Comparison of ENCODE assay signal across 8 cellular contexts in genomic region chr15:25850154-25851111, GRCh38. TPM values are rescaled to one million over a fixed set of nuclear protein-coding genes. Genes with fewer than 3 reads are reported as not detected.
DNase-seq lines count a peak whose midpoint lies in the region; ATAC-seq and TF ChIP-seq lines count a peak whose summit lies in the region.

No MANE protein-coding gene starts in this region.

- peaks cover 0 to 5% of the 10 kb centered on the region in 2 donors for H3K9me3 Mint-ChIP-seq in effector memory CD8-positive, alpha-beta T cell
- H3K9me3 Mint-ChIP-seq in stimulated activated naive B cell treated with anti-CD40 and anti-IgM and Interleukin-4, amounts not matched to agents 10 μg/mL and 1 μg/mL and 100 μg/mL, for 72 hours: peaks cover 0 to under 1% of the 10 kb centered on the region in 2 donors

- H3K36me3 Mint-ChIP-seq in effector memory CD8-positive, alpha-beta T cell (ENCODE audit: insufficient read depth): no peaks in the 10 kb centered on the region
- H3K36me3 Mint-ChIP-seq in stimulated activated naive B cell treated with anti-CD40 and anti-IgM and Interleukin-4, amounts not matched to agents 10 μg/mL and 1 μg/mL and 100 μg/mL, for 72 hours: peaks cover 0 to 2% of the 10 kb centered on the region in 2 donors

- POLR2A ChIA-PET in AG04450 (lab: Yijun Ruan, JAX): no interaction called here

- no peaks in the 10 kb centered on the region for H3K9me3 ChIP-seq in AG04450 (ENCODE audit: control insufficient read depth, insufficient read depth, low read length)
- H3K9me3 ChIP-seq in mononuclear cell (ENCODE audit: low read depth, low read length): no peaks in the 10 kb centered on the region

- DNase-seq in AG04450 (ENCODE audit: low read depth, low spot score) (no peak), GM20000 (ENCODE audit: low spot score) (peak; percentile 64), HL-60 (ENCODE audit: low read depth in 1 of 2, low spot score in 1 of 2) (peak in 1 of 2 experiments; percentile 6), occipital lobe (lab: John Stamatoyannopoulos, UW) (no peak)
- peak; percentile 75 to 83 for DNase-seq in activated CD4-positive, alpha-beta T cell treated with anti-CD3 and anti-CD28 coated beads, Interleukin-2, amount 50 U/mL, for 48 hours
- peak; percentile 31 to 55 (median 45) for DNase-seq in effector memory CD8-positive, alpha-beta T cell
- peak; percentile 90 for DNase-seq in stimulated activated naive B cell treated with anti-CD40 and anti-IgM and Interleukin-4, amounts not matched to agents 10 μg/mL and 1 μg/mL and 100 μg/mL, for 72 hours

- peak overlapping the region; percentile 56 for H3K4me3 ChIP-seq in AG04450 (ENCODE audit: low read depth, low read length)
- 0 out of 2 replicates have a peak overlapping the region, but pooled peaks have one; percentile 12 for H3K4me3 ChIP-seq in HL-60 (replicated peaks; ENCODE audit: insufficient read depth, low read length)
- H3K4me3 ChIP-seq in mononuclear cell (ENCODE audit: low read length): peak overlapping the region; percentile 32

- H3K4me1 ChIP-seq in mononuclear cell (ENCODE audit: insufficient read depth, low read length): peaks cover 76% of the 10 kb centered on the region

- peak overlapping the region; percentile 90 to 95 for H3K27ac Mint-ChIP-seq in effector memory CD8-positive, alpha-beta T cell
- H3K27ac Mint-ChIP-seq in stimulated activated naive B cell treated with anti-CD40 and anti-IgM and Interleukin-4, amounts not matched to agents 10 μg/mL and 1 μg/mL and 100 μg/mL, for 72 hours: peak overlapping the region; percentile 99

- H3K27me3 Mint-ChIP-seq in effector memory CD8-positive, alpha-beta T cell: no peaks in the 10 kb centered on the region
- peaks cover 15 to 22% of the 10 kb centered on the region in 2 donors for H3K27me3 Mint-ChIP-seq in stimulated activated naive B cell treated with anti-CD40 and anti-IgM and Interleukin-4, amounts not matched to agents 10 μg/mL and 1 μg/mL and 100 μg/mL, for 72 hours

- TF ChIP-seq CTCF in AG04450 (IDR thresholded peaks at IDR 0.05; ENCODE audit: low read depth, low read length): no peak
- no peak for TF ChIP-seq CTCF in GM20000 (IDR thresholded peaks at IDR 0.05; ENCODE audit: extremely low read depth, missing control alignments)
- no peak for TF ChIP-seq CTCF in HL-60 (IDR thresholded peaks at IDR 0.05; ENCODE audit: insufficient read depth, low read length)

- ATAC-seq in effector memory CD8-positive, alpha-beta T cell (replicated peaks): peak; percentile 71
- peak; percentile 87 to 92 for ATAC-seq in stimulated activated naive B cell treated with anti-CD40 and anti-IgM and Interleukin-4, amounts not matched to agents 10 μg/mL and 1 μg/mL and 100 μg/mL, for 72 hours (replicated peaks)

- CTCF ChIA-PET in AG04450 (lab: Charles Lee): no interaction called here

- peak overlapping the region; percentile 92 for H3K27ac ChIP-seq in AG04450 (ENCODE audit: low read depth, low read length)
- H3K27ac ChIP-seq in HL-60 (replicated peaks): no peak overlapping the region

- H3K4me1 Mint-ChIP-seq in effector memory CD8-positive, alpha-beta T cell (ENCODE audit: low read depth in 2 of 2): peaks cover 52 to 57% of the 10 kb centered on the region in 2 donors
- H3K4me1 Mint-ChIP-seq in stimulated activated naive B cell treated with anti-CD40 and anti-IgM and Interleukin-4, amounts not matched to agents 10 μg/mL and 1 μg/mL and 100 μg/mL, for 72 hours: peaks cover 54 to 72% of the 10 kb centered on the region in 2 donors

- no peaks in the 10 kb centered on the region for H3K27me3 ChIP-seq in AG04450 (ENCODE audit: control insufficient read depth, insufficient read depth, low read length)
- H3K27me3 ChIP-seq in HL-60 (ENCODE audit: insufficient read depth, poor library complexity, severe bottlenecking): no peaks in the 10 kb centered on the region
- H3K27me3 ChIP-seq in mononuclear cell (ENCODE audit: insufficient read depth, low read length): no peaks in the 10 kb centered on the region

- H3K4me3 Mint-ChIP-seq in effector memory CD8-positive, alpha-beta T cell: peak overlapping the region; percentile 88 to 92
- H3K4me3 Mint-ChIP-seq in stimulated activated naive B cell treated with anti-CD40 and anti-IgM and Interleukin-4, amounts not matched to agents 10 μg/mL and 1 μg/mL and 100 μg/mL, for 72 hours: peak overlapping the region; percentile 84 to 90

RNA-seq across cellular contexts. Expression of gene ATP10A, which starts 12.7 kb away (rescaled TPM):
- polyA plus RNA-seq in AG04450 (2011; rRNA removed): 3.5 and 3.9 TPM in 2 replicates
- polyA minus RNA-seq in AG04450 (2011; rRNA and poly(A)+ RNA removed): 7.0 and 8.5 TPM in 2 replicates
- total RNA-seq in mononuclear cell (15.8 TPM), occipital lobe (0.78 TPM)

Comparison
In these comparisons a context has a peak if more than half of its experiments do, and no peak if none do; other contexts are left out.
1. DNase-seq: peak in GM20000 (single experiment), activated CD4-positive, alpha-beta T cell treated with anti-CD3 and anti-CD28 coated beads, Interleukin-2, amount 50 U/mL, for 48 hours (2 of 2), effector memory CD8-positive, alpha-beta T cell (3 of 3) and stimulated activated naive B cell treated with anti-CD40 and anti-IgM and Interleukin-4, amounts not matched to agents 10 μg/mL and 1 μg/mL and 100 μg/mL, for 72 hours (single experiment); none in AG04450 (single experiment) and occipital lobe (single experiment).
2. Peak in every context shown above with its lines, with median percentiles within 50 percentile points of each other: H3K4me3 ChIP-seq.